12 cellular contexts compared by ENCODE assay signal in genomic region chr11:122253541-122254317, GRCh38.
DNase-seq lines count a peak whose midpoint lies in the region; ATAC-seq, FAIRE-seq and TF ChIP-seq lines count a peak whose summit lies in the region.
"Had no signal": no experiment of that assay in that cellular context is flagged by ENCODE, and none has a peak within 500 bp of the region (broad histone marks: within the 10 kb centered on the region; RNA-seq: fewer than 3 reads in every experiment).

No MANE protein-coding gene starts in this region.

- H3K4me2 ChIP-seq in osteoblast (ENCODE audit: insufficient read depth, low read length) = no peak overlapping the region

- peaks cover 26% of the 10 kb centered on the region for H3K27me3 ChIP-seq in osteoblast (ENCODE audit: insufficient read depth, low read length)
- H3K27me3 ChIP-seq: SJSA1, testis had no signal

- TF ChIP-seq CTCF in fibroblast of villous mesenchyme (IDR thresholded peaks at IDR 0.05; ENCODE audit: insufficient read depth, low read depth, low read length) (no peak), omental fat pad (IDR thresholded peaks at IDR 0.05) (no peak), osteoblast (IDR thresholded peaks at IDR 0.05; ENCODE audit: extremely low read depth, low read depth, low read length) (no peak)

- peak; percentile 78 for ATAC-seq in omental fat pad (ENCODE audit: low FRiP score)
- no peak for ATAC-seq in HG03439 (IDR thresholded peaks at IDR 0.05; ENCODE audit: unreplicated experiment)

- no peaks in the 10 kb centered on the region for H3K4me1 ChIP-seq in osteoblast (ENCODE audit: insufficient read depth, low read length)
- H3K4me1 ChIP-seq: SJSA1, testis had no signal

- DNase-seq in HTR-8/SVneo (ENCODE audit: insufficient read length, low spot score) = no peak
- peak; percentile 37 for DNase-seq in SKM-1 (lab: John Stamatoyannopoulos, UW; ENCODE audit: unreplicated experiment)
- peak; percentile 28 for DNase-seq in fibroblast of villous mesenchyme (ENCODE audit: low read depth)
- no peak for DNase-seq in omental fat pad (ENCODE audit: low spot score)
- no peak for DNase-seq in KG1 (lab: John Stamatoyannopoulos, UW)
- DNase-seq in osteoblast (ENCODE audit: insufficient read length, low spot score, missing footprints) = no peak
- DNase-seq in NCI-H2171 treated with DMSO at 0.1 percent for 48 hours (lab: John Stamatoyannopoulos, UW) = no peak
- DNase-seq: activated CD4-positive, alpha-beta T cell treated with anti-CD3 and anti-CD28 coated beads for 48 hours; activated naive CD4-positive, alpha-beta T cell; testis had no signal

- H2AFZ ChIP-seq in osteoblast (ENCODE audit: low read length) = no peak overlapping the region

- H3K36me3 ChIP-seq in osteoblast (ENCODE audit: insufficient read depth, low read length) = no peaks in the 10 kb centered on the region
- H3K36me3 ChIP-seq: SJSA1 had no signal

- FAIRE-seq in HTR-8/SVneo (lab: Jason Lieb, UNC) = peak; percentile 13

- H3K27ac ChIP-seq in osteoblast (ENCODE audit: low read depth, low read length) = no peak overlapping the region
- H3K27ac ChIP-seq: SJSA1, testis had no signal

- H3K79me2 ChIP-seq in osteoblast (ENCODE audit: insufficient read depth, low read length) = no peaks in the 10 kb centered on the region

- no peaks in the 10 kb centered on the region for H3K9me3 ChIP-seq in osteoblast (ENCODE audit: low read depth, low read length)
- H3K9me3 ChIP-seq: SJSA1, testis had no signal

- H4K20me1 ChIP-seq in osteoblast (ENCODE audit: insufficient read depth, low read length) = no peaks in the 10 kb centered on the region

- no peak overlapping the region for H3K4me3 ChIP-seq in fibroblast of villous mesenchyme (ENCODE audit: low read depth, low read length)
- H3K4me3 ChIP-seq in osteoblast (ENCODE audit: insufficient read depth, low read length) = no peak overlapping the region
- H3K4me3 ChIP-seq: SJSA1, testis had no signal

Comparison
In these comparisons a context has a peak if more than half of its experiments do, and no peak if none do; other contexts are left out.
1. DNase-seq: peak in SKM-1 (single experiment) and fibroblast of villous mesenchyme (single experiment); none in HTR-8/SVneo (single experiment), omental fat pad (single experiment), KG1 (single experiment), osteoblast (single experiment) and NCI-H2171 treated with DMSO at 0.1 percent for 48 hours (single experiment).